Comparison of ENCODE assay signal across 11 cellular contexts in genomic region chr11:121059605-121060004, GRCh38.
A peak's percentile ranks its signal among the peaks of the same experiment; 100 is the strongest.
DNase-seq lines count a peak whose midpoint lies in the region; ATAC-seq lines count a peak whose summit lies in the region.
"Had no signal": no experiment of that assay in that cellular context is flagged by ENCODE, and none has a peak within 500 bp of the region (broad histone marks: within the 10 kb centered on the region; RNA-seq: fewer than 3 reads in every experiment).

No MANE protein-coding gene starts in this region.

- H3K36me3 Mint-ChIP-seq in effector memory CD8-positive, alpha-beta T cell (ENCODE audit: insufficient read depth) = peaks cover 7% of the 10 kb centered on the region

- no peaks in the 10 kb centered on the region for H3K9me3 Mint-ChIP-seq in effector memory CD8-positive, alpha-beta T cell
- H3K9me3 Mint-ChIP-seq: activated T-cell treated with anti-CD3 and anti-CD28 coated beads, Interleukin-2, amount 50 U/mL, for 4 hours; naive thymus-derived CD8-positive, alpha-beta T cell had no signal

- no peak for DNase-seq in effector memory CD8-positive, alpha-beta T cell
- DNase-seq in COLO668 (lab: John Stamatoyannopoulos, UW; ENCODE audit: unreplicated experiment) (no peak), DMS 273 treated with DMSO at 0.1 percent for 48 hours (lab: John Stamatoyannopoulos, UW) (no peak), NCI-H510A treated with DMSO at 0.1 percent for 48 hours (lab: John Stamatoyannopoulos, UW) (no peak), UCSD-AML1 (lab: John Stamatoyannopoulos, UW; ENCODE audit: unreplicated experiment) (no peak)
- DNase-seq: activated T-cell treated with anti-CD3 and anti-CD28 coated beads, Interleukin-2, amount 50 U/mL, for 4 hours; DMS79; naive thymus-derived CD8-positive, alpha-beta T cell had no signal

- no peaks in the 10 kb centered on the region for H3K27me3 Mint-ChIP-seq in effector memory CD8-positive, alpha-beta T cell
- H3K27me3 Mint-ChIP-seq: naive thymus-derived CD8-positive, alpha-beta T cell had no signal

- peak overlapping the region in 1 of 2 donors; percentile 77 for H3K27ac Mint-ChIP-seq in effector memory CD8-positive, alpha-beta T cell

- H3K4me1 Mint-ChIP-seq in effector memory CD8-positive, alpha-beta T cell (ENCODE audit: low read depth in 2 of 2) = peaks cover 0 to 3% of the 10 kb centered on the region in 2 donors
- H3K4me1 Mint-ChIP-seq: naive thymus-derived CD8-positive, alpha-beta T cell had no signal

- H3K4me3 Mint-ChIP-seq in effector memory CD8-positive, alpha-beta T cell = peak overlapping the region in 1 of 2 donors; percentile 29
- H3K4me3 Mint-ChIP-seq: activated T-cell treated with anti-CD3 and anti-CD28 coated beads, Interleukin-2, amount 50 U/mL, for 4 hours; naive thymus-derived CD8-positive, alpha-beta T cell had no signal

- ATAC-seq in GM18868 (IDR thresholded peaks at IDR 0.05; ENCODE audit: unreplicated experiment) (peak; percentile 96), GM21576 (IDR thresholded peaks at IDR 0.05; ENCODE audit: unreplicated experiment) (peak; percentile 95), HG03196 (IDR thresholded peaks at IDR 0.05; ENCODE audit: unreplicated experiment) (peak; percentile 92)
- peak; percentile 45 for ATAC-seq in effector memory CD8-positive, alpha-beta T cell (replicated peaks)
- ATAC-seq: activated T-cell treated with anti-CD3 and anti-CD28 coated beads, Interleukin-2, amount 50 U/mL, for 4 hours; naive thymus-derived CD8-positive, alpha-beta T cell had no signal

Comparison
In these comparisons a context has a peak if more than half of its experiments do, and no peak if none do; other contexts are left out.
1. ATAC-seq: peak in every context shown above with its lines; median percentile 96 in GM18868; 95 in GM21576; 92 in HG03196; 45 in effector memory CD8-positive, alpha-beta T cell.